29 cellular contexts compared by ENCODE assay signal in the genomic region with DNA sequence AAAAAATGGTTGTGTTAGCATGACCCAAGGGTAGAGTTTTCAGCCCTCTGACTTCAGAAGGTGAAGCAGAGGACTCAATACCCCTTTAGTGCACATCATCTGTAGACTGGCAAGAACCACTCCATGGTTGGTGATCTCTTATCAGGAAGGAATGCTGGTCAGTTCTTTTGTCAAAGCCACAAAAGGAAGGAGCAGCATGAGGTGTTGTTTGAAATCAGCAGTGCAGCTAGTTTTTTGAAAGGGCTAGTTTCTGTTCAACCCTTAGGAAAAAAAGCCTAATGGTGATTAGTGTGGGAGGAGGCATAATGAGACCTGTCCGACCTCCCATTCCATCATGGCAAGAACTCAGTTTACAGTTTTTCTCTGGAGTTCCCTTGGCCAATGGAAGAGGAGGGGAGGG.
"Had no signal": no experiment of that assay in that cellular context is flagged by ENCODE, and none has a peak within 500 bp of the region (broad histone marks: within the 10 kb centered on the region; RNA-seq: fewer than 3 reads in every experiment).

No MANE protein-coding gene starts in this region.

- H3K4me1 ChIP-seq: lower lobe of right lung, stomach, testis, thyroid gland, transverse colon, upper lobe of left lung, vagina had no signal

- H3K27me3 ChIP-seq: ovary, stomach, testis, thyroid gland, transverse colon, upper lobe of left lung, vagina had no signal

- H3K9me3 ChIP-seq: lower lobe of right lung, ovary, stomach, testis, thyroid gland, transverse colon, upper lobe of left lung, vagina had no signal

- H3K27ac Mint-ChIP-seq: naive thymus-derived CD8-positive, alpha-beta T cell; nephron; progenitor cell of endocrine pancreas; stimulated activated naive B cell treated with anti-CD40 and anti-IgM and Interleukin-4, amounts not matched to agents 10 μg/mL and 1 μg/mL and 100 μg/mL, for 72 hours had no signal

- DNase-seq: hypothalamus; kidney glomerular epithelial cell; left cardiac atrium; lower lobe of right lung; mammary epithelial cell; mesenchymal stem cell; naive thymus-derived CD8-positive, alpha-beta T cell; ovary; retina; right cardiac atrium; stimulated activated CD4-positive, alpha-beta T cell treated with anti-CD3 and anti-CD28 coated beads, Interleukin-12 subunit alpha, Interleukin-12 subunit beta, amount 100 ng/mL, for 4 hours; stimulated activated CD4-positive, alpha-beta T cell treated with anti-CD3 and anti-CD28 coated beads, Interleukin-15, amount 100 ng/mL, for 24 hours; stimulated activated CD4-positive, alpha-beta T cell treated with anti-CD3 and anti-CD28 coated beads, Interleukin-2, amount 100 ng/mL, for 24 hours; stimulated activated CD4-positive, alpha-beta T cell treated with anti-CD3 and anti-CD28 coated beads, Interleukin-4, amount 100 ng/mL, for 1 hour; stimulated activated naive B cell treated with anti-CD40 and anti-IgM and Interleukin-4, amounts not matched to agents 10 μg/mL and 1 μg/mL and 100 μg/mL, for 72 hours; stimulated activated naive CD8-positive, alpha-beta T cell treated with anti-CD3 and anti-CD28 coated beads, Interleukin-15, Interleukin-2, amounts not matched to agents 100 U/mL and 50 U/mL, for 24 hours; stomach; testis; thyroid gland; transverse colon; upper lobe of left lung had no signal

- H3K4me3 ChIP-seq: lower lobe of right lung, ovary, skin epidermis, stomach, testis, thyroid gland, transverse colon, upper lobe of left lung, vagina had no signal

- H3K4me3 Mint-ChIP-seq: naive thymus-derived CD8-positive, alpha-beta T cell; nephron; neural crest cell; stimulated activated naive B cell treated with anti-CD40 and anti-IgM and Interleukin-4, amounts not matched to agents 10 μg/mL and 1 μg/mL and 100 μg/mL, for 72 hours had no signal

- H3K27ac ChIP-seq: lower lobe of right lung, ovary, skin epidermis, stomach, testis, thyroid gland, transverse colon, upper lobe of left lung, vagina had no signal

- H3K27me3 Mint-ChIP-seq: naive thymus-derived CD8-positive, alpha-beta T cell; progenitor cell of endocrine pancreas; stimulated activated naive B cell treated with anti-CD40 and anti-IgM and Interleukin-4, amounts not matched to agents 10 μg/mL and 1 μg/mL and 100 μg/mL, for 72 hours had no signal

- FAIRE-seq: keratinocyte had no signal

- H3K4me1 Mint-ChIP-seq: naive thymus-derived CD8-positive, alpha-beta T cell; nephron; neural crest cell; stimulated activated naive B cell treated with anti-CD40 and anti-IgM and Interleukin-4, amounts not matched to agents 10 μg/mL and 1 μg/mL and 100 μg/mL, for 72 hours had no signal

- H3K36me3 Mint-ChIP-seq: naive thymus-derived CD8-positive, alpha-beta T cell; stimulated activated naive B cell treated with anti-CD40 and anti-IgM and Interleukin-4, amounts not matched to agents 10 μg/mL and 1 μg/mL and 100 μg/mL, for 72 hours had no signal

- ATAC-seq: left cardiac atrium; left lobe of liver; lower lobe of right lung; naive thymus-derived CD8-positive, alpha-beta T cell; right cardiac atrium; sciatic nerve; stimulated activated naive B cell treated with anti-CD40 and anti-IgM and Interleukin-4, amounts not matched to agents 10 μg/mL and 1 μg/mL and 100 μg/mL, for 72 hours; stimulated activated naive CD8-positive, alpha-beta T cell treated with anti-CD3 and anti-CD28 coated beads, Interleukin-15, Interleukin-2, amounts not matched to agents 100 U/mL and 50 U/mL, for 24 hours had no signal

- H3K36me3 ChIP-seq: lower lobe of right lung, ovary, stomach, thyroid gland, transverse colon, upper lobe of left lung, vagina had no signal
